ENCODE assay signal across 23 cellular contexts in genomic region chr11:11499300-11499699, GRCh38.
"Had no signal": no experiment of that assay in that cellular context is flagged by ENCODE, and none has a peak within 500 bp of the region (broad histone marks: within the 10 kb centered on the region; RNA-seq: fewer than 3 reads in every experiment).

No MANE protein-coding gene starts in this region.

- H3K27me3 Mint-ChIP-seq: activated naive CD8-positive, alpha-beta T cell treated with anti-CD3 and anti-CD28 coated beads for 36 hours had no signal

- ATAC-seq: activated CD4-positive, alpha-beta T cell treated with anti-CD3 and anti-CD28 coated beads for 36 hours; activated CD8-positive, alpha-beta T cell treated with anti-CD3 and anti-CD28 coated beads for 36 hours; activated T-cell treated with anti-CD3 and anti-CD28 coated beads, Interleukin-2, amount 50 U/mL, for 72 hours; T-helper 17 cell had no signal

- H3K9ac ChIP-seq: KMS-11 had no signal

- FAIRE-seq: TTC549 had no signal

- H3K36me3 ChIP-seq: brain microvascular endothelial cell had no signal

- H3K4me1 Mint-ChIP-seq: activated CD4-positive, alpha-beta T cell treated with anti-CD3 and anti-CD28 coated beads for 36 hours; activated naive CD4-positive, alpha-beta T cell treated with anti-CD3 and anti-CD28 coated beads, Interleukin-2, amount 10 ng/mL, durations not matched to agents 7 days and 5 days; activated naive CD8-positive, alpha-beta T cell treated with anti-CD3 and anti-CD28 coated beads for 36 hours; T-helper 17 cell had no signal

- H3K4me2 ChIP-seq: KMS-11, PC-9 had no signal

- H3K27ac Mint-ChIP-seq: activated CD4-positive, alpha-beta T cell treated with anti-CD3 and anti-CD28 coated beads for 36 hours; activated CD8-positive, alpha-beta T cell treated with anti-CD3 and anti-CD28 coated beads for 36 hours; activated naive CD4-positive, alpha-beta T cell treated with anti-CD3 and anti-CD28 coated beads, Interleukin-2, amount 10 ng/mL, durations not matched to agents 7 days and 5 days; activated naive CD8-positive, alpha-beta T cell treated with anti-CD3 and anti-CD28 coated beads for 36 hours; activated T-cell treated with anti-CD3 and anti-CD28 coated beads, Interleukin-2, amount 50 U/mL, for 72 hours; activated T-helper 2 cell treated with anti-CD3 and anti-CD28 coated beads, Interferon-gamma antibody, Interleukin-2, Interleukin-4, amounts not matched to agents 10 μg/mL and 5 μg/mL and 100 μg/mL, durations not matched to agents 14 hours and 24 hours and 36 hours; T-helper 17 cell had no signal

- H3K4me3 ChIP-seq: PC-9 had no signal

- H3K4me3 Mint-ChIP-seq: activated CD4-positive, alpha-beta T cell treated with anti-CD3 and anti-CD28 coated beads for 36 hours; activated CD8-positive, alpha-beta T cell treated with anti-CD3 and anti-CD28 coated beads for 36 hours; activated naive CD4-positive, alpha-beta T cell treated with anti-CD3 and anti-CD28 coated beads, Interleukin-2, amount 10 ng/mL, durations not matched to agents 7 days and 5 days; activated naive CD8-positive, alpha-beta T cell treated with anti-CD3 and anti-CD28 coated beads for 36 hours; activated T-cell treated with anti-CD3 and anti-CD28 coated beads, Interleukin-2, amount 50 U/mL, for 72 hours; T-helper 17 cell had no signal

- DNase-seq: activated CD4-positive, alpha-beta T cell treated with anti-CD3 and anti-CD28 coated beads for 36 hours; activated CD4-positive, alpha-beta T cell treated with anti-CD3 and anti-CD28 coated beads, Interleukin-2, amount 50 U/mL, for 1 hour; activated CD8-positive, alpha-beta memory T cell treated with anti-CD3 and anti-CD28 coated beads, Interleukin-2, amount 50 U/mL, for 4 hours; activated CD8-positive, alpha-beta T cell treated with anti-CD3 and anti-CD28 coated beads for 36 hours; activated gamma-delta T cell treated with Interleukin-2 at 50 U/mL for 16 hours; activated naive CD4-positive, alpha-beta T cell treated with anti-CD3 and anti-CD28 coated beads, Interleukin-2, amount 10 ng/mL, durations not matched to agents 7 days and 5 days; activated naive CD8-positive, alpha-beta T cell treated with anti-CD3 and anti-CD28 coated beads for 36 hours; activated T-cell treated with anti-CD3 and anti-CD28 coated beads, Interleukin-2, amount 50 U/mL, for 72 hours; brain microvascular endothelial cell; caudate nucleus; NCI-H1105 treated with DMSO at 0.1 percent for 48 hours; NCI-H1436 treated with DMSO at 0.1 percent for 48 hours; NCI-H187 treated with DMSO at 0.1 percent for 48 hours; NCI-H2081 treated with DMSO at 0.1 percent for 48 hours; NCI-H446; NCI-H524; PC-9; SIG-M5; T-helper 17 cell; T-helper 9 cell had no signal

- H3K9me3 Mint-ChIP-seq: activated CD8-positive, alpha-beta T cell treated with anti-CD3 and anti-CD28 coated beads for 36 hours; activated naive CD4-positive, alpha-beta T cell treated with anti-CD3 and anti-CD28 coated beads, Interleukin-2, amount 10 ng/mL, durations not matched to agents 7 days and 5 days; activated naive CD8-positive, alpha-beta T cell treated with anti-CD3 and anti-CD28 coated beads for 36 hours; activated T-cell treated with anti-CD3 and anti-CD28 coated beads, Interleukin-2, amount 50 U/mL, for 72 hours; activated T-helper 2 cell treated with anti-CD3 and anti-CD28 coated beads, Interferon-gamma antibody, Interleukin-2, Interleukin-4, amounts not matched to agents 10 μg/mL and 5 μg/mL and 100 μg/mL, durations not matched to agents 14 hours and 24 hours and 36 hours had no signal

- H3K36me3 Mint-ChIP-seq: activated naive CD4-positive, alpha-beta T cell treated with anti-CD3 and anti-CD28 coated beads, Interleukin-2, amount 10 ng/mL, durations not matched to agents 7 days and 5 days; activated naive CD8-positive, alpha-beta T cell treated with anti-CD3 and anti-CD28 coated beads for 36 hours had no signal

- H3K27ac ChIP-seq: brain microvascular endothelial cell, KMS-11, PC-9 had no signal

- H3K27me3 ChIP-seq: brain microvascular endothelial cell had no signal

- H2AFZ ChIP-seq: PC-9 had no signal
